1 cellular context compared by ENCODE assay signal in the genomic region with DNA sequence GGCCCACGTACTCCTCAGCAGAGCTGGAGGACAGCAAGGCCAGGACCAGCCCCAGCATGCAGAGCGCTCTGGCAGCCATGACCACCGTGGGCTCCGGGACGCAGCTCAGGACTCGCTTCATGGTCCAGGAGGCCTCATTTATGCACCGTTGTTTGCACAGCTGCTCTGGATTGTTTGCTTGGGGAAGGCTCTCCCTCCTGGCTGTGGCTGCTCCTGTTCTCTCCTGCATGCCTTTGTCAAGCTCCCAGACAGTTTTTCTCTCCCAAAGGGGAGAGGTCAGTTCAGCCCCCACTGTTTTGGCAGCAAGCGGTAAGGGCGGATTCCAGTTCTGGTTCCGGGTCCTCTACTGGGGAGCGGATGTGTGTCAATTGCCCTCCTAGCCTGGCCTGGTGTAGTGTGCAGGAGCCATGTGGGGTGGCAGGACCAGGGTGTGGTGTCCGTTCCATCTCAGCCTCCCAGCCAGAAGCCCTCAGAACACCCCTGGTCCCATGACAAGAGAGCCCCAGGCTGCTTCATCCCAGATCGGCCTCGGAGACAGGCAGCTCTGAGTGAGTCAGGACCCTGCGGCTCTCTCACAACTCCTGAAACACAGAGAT.
TF ChIP-seq lines count a peak whose summit lies in the region.

A gene with protein sequence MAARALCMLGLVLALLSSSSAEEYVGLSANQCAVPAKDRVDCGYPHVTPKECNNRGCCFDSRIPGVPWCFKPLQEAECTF (minus strand): TSS at position 114 of the 596 bp plus-strand sequence. CDS start 35 bp downstream, at position 79.

TF ChIP-seq in HepG2, 621 proteins besides CTCF, POLR2A, EP300 and RAD21 (continued from another document and continues in another):
- TF ChIP-seq, protein P1, sequence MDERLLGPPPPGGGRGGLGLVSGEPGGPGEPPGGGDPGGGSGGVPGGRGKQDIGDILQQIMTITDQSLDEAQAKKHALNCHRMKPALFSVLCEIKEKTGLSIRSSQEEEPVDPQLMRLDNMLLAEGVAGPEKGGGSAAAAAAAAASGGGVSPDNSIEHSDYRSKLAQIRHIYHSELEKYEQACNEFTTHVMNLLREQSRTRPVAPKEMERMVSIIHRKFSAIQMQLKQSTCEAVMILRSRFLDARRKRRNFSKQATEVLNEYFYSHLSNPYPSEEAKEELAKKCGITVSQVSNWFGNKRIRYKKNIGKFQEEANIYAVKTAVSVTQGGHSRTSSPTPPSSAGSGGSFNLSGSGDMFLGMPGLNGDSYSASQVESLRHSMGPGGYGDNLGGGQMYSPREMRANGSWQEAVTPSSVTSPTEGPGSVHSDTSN (CRISPR knock-in tag; IDR thresholded peaks at IDR 0.05): no peak
- TF ChIP-seq, protein P2, sequence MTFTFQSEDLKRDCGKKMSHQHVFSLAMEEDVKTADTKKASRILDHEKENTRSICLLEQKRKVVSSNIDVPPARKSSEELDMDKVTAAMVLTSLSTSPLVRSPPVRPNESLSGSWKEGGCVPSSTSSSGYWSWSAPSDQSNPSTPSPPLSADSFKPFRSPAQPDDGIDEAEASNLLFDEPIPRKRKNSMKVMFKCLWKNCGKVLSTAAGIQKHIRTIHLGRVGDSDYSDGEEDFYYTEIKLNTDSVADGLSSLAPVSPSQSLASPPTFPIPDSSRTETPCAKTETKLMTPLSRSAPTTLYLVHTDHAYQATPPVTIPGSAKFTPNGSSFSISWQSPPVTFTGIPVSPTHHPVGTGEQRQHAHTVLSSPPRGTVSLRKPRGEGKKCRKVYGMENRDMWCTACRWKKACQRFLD (CRISPR knock-in tag; IDR thresholded peaks at IDR 0.05; ENCODE audit: borderline replicate concordance): no peak
- TF ChIP-seq BRCA1 (CRISPR knock-in tag; IDR thresholded peaks at IDR 0.05) (no peak), TAF1 (CRISPR knock-in tag; IDR thresholded peaks at IDR 0.05) (no peak), ZNF253 (CRISPR knock-in tag; IDR thresholded peaks at IDR 0.05; ENCODE audit: borderline replicate concordance) (no peak), ATRX (CRISPR knock-in tag; IDR thresholded peaks at IDR 0.05; ENCODE audit: borderline replicate concordance) (no peak), FIP1L1 (IDR thresholded peaks at IDR 0.05; ENCODE audit: borderline replicate concordance, insufficient read depth, low read depth, low read length) (no peak), ZNF550 (CRISPR knock-in tag; IDR thresholded peaks at IDR 0.05; ENCODE audit: borderline replicate concordance) (no peak), ZNF557 (CRISPR knock-in tag; IDR thresholded peaks at IDR 0.05) (no peak), MEF2D (CRISPR knock-in tag; IDR thresholded peaks at IDR 0.05) (no peak), SYNCRIP (IDR thresholded peaks at IDR 0.05; ENCODE audit: insufficient read depth, low read depth, low read length) (no peak), DMAP1 (CRISPR knock-in tag; IDR thresholded peaks at IDR 0.05) (peak; percentile 17; the same call in 1 of the 2 replicates), ZBTB7B (CRISPR knock-in tag; IDR thresholded peaks at IDR 0.05) (peak; percentile 69; the same call in 1 of the 2 replicates), CBX5 (CRISPR knock-in tag; IDR thresholded peaks at IDR 0.05; ENCODE audit: borderline replicate concordance) (no peak), MYC (CRISPR knock-in tag; IDR thresholded peaks at IDR 0.05; ENCODE audit: borderline replicate concordance) (no peak; the same call in 1 of the 2 replicates), ZNF138 (CRISPR knock-in tag; IDR thresholded peaks at IDR 0.05; ENCODE audit: low read depth) (no peak), ZNF878 (CRISPR knock-in tag; IDR thresholded peaks at IDR 0.05) (no peak), KMT2B (CRISPR knock-in tag; IDR thresholded peaks at IDR 0.05) (no peak; the same call in 1 of the 2 replicates), CHD2 (IDR thresholded peaks at IDR 0.05; ENCODE audit: low read depth, low read length) (no peak)
- TF ChIP-seq, protein P3, sequence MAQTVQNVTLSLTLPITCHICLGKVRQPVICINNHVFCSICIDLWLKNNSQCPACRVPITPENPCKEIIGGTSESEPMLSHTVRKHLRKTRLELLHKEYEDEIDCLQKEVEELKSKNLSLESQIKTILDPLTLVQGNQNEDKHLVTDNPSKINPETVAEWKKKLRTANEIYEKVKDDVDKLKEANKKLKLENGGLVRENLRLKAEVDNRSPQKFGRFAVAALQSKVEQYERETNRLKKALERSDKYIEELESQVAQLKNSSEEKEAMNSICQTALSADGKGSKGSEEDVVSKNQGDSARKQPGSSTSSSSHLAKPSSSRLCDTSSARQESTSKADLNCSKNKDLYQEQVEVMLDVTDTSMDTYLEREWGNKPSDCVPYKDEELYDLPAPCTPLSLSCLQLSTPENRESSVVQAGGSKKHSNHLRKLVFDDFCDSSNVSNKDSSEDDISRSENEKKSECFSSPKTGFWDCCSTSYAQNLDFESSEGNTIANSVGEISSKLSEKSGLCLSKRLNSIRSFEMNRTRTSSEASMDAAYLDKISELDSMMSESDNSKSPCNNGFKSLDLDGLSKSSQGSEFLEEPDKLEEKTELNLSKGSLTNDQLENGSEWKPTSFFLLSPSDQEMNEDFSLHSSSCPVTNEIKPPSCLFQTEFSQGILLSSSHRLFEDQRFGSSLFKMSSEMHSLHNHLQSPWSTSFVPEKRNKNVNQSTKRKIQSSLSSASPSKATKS (CRISPR knock-in tag; IDR thresholded peaks at IDR 0.05): no peak
- TF ChIP-seq, protein P4, sequence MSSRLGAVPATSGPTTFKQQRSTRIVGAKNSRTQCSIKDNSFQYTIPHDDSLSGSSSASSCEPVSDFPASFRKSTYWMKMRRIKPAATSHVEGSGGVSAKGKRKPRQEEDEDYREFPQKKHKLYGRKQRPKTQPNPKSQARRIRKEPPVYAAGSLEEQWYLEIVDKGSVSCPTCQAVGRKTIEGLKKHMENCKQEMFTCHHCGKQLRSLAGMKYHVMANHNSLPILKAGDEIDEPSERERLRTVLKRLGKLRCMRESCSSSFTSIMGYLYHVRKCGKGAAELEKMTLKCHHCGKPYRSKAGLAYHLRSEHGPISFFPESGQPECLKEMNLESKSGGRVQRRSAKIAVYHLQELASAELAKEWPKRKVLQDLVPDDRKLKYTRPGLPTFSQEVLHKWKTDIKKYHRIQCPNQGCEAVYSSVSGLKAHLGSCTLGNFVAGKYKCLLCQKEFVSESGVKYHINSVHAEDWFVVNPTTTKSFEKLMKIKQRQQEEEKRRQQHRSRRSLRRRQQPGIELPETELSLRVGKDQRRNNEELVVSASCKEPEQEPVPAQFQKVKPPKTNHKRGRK (CRISPR knock-in tag; IDR thresholded peaks at IDR 0.05): no peak
- TF ChIP-seq, protein P5, sequence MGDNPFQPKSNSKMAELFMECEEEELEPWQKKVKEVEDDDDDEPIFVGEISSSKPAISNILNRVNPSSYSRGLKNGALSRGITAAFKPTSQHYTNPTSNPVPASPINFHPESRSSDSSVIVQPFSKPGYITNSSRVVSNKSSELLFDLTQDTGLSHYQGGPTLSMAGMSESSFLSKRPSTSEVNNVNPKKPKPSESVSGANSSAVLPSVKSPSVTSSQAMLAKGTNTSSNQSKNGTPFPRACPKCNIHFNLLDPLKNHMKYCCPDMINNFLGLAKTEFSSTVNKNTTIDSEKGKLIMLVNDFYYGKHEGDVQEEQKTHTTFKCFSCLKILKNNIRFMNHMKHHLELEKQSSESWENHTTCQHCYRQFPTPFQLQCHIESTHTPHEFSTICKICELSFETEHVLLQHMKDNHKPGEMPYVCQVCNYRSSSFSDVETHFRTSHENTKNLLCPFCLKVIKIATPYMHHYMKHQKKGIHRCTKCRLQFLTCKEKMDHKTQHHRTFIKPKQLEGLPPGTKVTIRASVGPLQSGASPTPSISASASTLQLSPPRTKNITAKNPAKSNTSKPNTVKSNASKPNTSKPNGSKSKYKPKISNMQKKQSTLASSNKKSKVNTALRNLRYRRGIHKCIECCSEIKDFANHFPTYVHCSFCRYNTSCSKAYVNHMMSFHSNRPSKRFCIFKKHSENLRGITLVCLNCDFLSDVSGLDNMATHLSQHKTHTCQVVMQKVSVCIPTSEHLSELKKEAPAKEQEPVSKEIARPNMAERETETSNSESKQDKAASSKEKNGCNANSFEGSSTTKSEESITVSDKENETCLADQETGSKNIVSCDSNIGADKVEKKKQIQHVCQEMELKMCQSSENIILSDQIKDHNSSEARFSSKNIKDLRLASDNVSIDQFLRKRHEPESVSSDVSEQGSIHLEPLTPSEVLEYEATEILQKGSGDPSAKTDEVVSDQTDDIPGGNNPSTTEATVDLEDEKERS (CRISPR knock-in tag; IDR thresholded peaks at IDR 0.05): 0 out of 2 replicates have a peak, but pooled peaks have one; percentile 21
- TF ChIP-seq, protein P6, sequence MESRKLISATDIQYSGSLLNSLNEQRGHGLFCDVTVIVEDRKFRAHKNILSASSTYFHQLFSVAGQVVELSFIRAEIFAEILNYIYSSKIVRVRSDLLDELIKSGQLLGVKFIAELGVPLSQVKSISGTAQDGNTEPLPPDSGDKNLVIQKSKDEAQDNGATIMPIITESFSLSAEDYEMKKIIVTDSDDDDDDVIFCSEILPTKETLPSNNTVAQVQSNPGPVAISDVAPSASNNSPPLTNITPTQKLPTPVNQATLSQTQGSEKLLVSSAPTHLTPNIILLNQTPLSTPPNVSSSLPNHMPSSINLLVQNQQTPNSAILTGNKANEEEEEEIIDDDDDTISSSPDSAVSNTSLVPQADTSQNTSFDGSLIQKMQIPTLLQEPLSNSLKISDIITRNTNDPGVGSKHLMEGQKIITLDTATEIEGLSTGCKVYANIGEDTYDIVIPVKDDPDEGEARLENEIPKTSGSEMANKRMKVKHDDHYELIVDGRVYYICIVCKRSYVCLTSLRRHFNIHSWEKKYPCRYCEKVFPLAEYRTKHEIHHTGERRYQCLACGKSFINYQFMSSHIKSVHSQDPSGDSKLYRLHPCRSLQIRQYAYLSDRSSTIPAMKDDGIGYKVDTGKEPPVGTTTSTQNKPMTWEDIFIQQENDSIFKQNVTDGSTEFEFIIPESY (CRISPR knock-in tag; IDR thresholded peaks at IDR 0.05): no peak
- TF ChIP-seq, protein P7, sequence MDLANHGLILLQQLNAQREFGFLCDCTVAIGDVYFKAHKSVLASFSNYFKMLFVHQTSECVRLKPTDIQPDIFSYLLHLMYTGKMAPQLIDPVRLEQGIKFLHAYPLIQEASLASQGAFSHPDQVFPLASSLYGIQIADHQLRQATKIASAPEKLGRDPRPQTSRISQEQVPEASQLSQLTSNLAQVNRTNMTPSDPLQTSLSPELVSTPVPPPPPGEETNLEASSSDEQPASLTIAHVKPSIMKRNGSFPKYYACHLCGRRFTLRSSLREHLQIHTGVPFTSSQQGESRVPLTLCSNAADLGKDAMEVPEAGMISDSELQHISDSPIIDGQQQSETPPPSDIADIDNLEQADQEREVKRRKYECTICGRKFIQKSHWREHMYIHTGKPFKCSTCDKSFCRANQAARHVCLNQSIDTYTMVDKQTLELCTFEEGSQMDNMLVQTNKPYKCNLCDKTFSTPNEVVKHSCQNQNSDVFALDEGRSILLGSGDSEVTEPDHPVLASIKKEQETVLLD (CRISPR knock-in tag; IDR thresholded peaks at IDR 0.05; ENCODE audit: low read depth): no peak
- TF ChIP-seq, protein P8, sequence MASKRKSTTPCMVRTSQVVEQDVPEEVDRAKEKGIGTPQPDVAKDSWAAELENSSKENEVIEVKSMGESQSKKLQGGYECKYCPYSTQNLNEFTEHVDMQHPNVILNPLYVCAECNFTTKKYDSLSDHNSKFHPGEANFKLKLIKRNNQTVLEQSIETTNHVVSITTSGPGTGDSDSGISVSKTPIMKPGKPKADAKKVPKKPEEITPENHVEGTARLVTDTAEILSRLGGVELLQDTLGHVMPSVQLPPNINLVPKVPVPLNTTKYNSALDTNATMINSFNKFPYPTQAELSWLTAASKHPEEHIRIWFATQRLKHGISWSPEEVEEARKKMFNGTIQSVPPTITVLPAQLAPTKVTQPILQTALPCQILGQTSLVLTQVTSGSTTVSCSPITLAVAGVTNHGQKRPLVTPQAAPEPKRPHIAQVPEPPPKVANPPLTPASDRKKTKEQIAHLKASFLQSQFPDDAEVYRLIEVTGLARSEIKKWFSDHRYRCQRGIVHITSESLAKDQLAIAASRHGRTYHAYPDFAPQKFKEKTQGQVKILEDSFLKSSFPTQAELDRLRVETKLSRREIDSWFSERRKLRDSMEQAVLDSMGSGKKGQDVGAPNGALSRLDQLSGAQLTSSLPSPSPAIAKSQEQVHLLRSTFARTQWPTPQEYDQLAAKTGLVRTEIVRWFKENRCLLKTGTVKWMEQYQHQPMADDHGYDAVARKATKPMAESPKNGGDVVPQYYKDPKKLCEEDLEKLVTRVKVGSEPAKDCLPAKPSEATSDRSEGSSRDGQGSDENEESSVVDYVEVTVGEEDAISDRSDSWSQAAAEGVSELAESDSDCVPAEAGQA (IDR thresholded peaks at IDR 0.05; ENCODE audit: low read depth): no peak
- TF ChIP-seq, protein P8 (CRISPR knock-in tag; IDR thresholded peaks at IDR 0.05; ENCODE audit: borderline replicate concordance): no peak
- TF ChIP-seq, protein P9, sequence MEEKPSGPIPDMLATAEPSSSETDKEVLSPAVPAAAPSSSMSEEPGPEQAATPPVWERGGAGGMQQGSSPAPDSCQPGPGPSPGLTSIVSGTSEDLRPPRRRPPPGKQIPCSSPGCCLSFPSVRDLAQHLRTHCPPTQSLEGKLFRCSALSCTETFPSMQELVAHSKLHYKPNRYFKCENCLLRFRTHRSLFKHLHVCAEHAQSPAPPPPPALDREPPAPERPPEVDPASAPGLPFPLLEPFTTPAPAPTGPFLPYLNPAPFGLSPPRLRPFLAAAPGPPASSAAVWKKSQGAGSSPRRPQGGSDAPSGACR (CRISPR knock-in tag; IDR thresholded peaks at IDR 0.05): no peak
- TF ChIP-seq, protein P10, sequence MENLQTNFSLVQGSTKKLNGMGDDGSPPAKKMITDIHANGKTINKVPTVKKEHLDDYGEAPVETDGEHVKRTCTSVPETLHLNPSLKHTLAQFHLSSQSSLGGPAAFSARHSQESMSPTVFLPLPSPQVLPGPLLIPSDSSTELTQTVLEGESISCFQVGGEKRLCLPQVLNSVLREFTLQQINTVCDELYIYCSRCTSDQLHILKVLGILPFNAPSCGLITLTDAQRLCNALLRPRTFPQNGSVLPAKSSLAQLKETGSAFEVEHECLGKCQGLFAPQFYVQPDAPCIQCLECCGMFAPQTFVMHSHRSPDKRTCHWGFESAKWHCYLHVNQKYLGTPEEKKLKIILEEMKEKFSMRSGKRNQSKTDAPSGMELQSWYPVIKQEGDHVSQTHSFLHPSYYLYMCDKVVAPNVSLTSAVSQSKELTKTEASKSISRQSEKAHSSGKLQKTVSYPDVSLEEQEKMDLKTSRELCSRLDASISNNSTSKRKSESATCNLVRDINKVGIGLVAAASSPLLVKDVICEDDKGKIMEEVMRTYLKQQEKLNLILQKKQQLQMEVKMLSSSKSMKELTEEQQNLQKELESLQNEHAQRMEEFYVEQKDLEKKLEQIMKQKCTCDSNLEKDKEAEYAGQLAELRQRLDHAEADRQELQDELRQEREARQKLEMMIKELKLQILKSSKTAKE (CRISPR knock-in tag; IDR thresholded peaks at IDR 0.05; ENCODE audit: borderline replicate concordance): peak; percentile 70; the same call in 1 of the 2 replicates
